Comparison of ENCODE assay signal across 9 cellular contexts in the genomic region with DNA sequence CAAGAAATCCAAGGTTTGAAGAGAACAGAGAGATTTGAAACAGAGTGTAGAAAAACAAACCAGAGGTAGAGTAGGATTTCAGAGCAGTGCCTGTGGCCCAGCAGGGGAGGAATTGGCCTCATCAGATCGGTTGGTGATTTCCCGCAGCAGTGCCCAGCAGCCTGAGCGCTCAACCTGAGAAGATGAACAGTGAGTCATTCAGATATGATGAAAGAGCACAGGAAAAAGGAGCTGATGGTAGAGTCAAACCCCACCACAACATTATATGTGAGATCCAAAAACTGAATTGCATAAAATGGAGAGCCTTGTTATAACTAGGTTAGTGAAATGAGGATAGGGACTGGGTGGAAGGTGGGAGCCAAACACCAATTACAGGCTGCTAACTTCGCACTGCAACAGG.
DNase-seq lines count a peak whose midpoint lies in the region; ATAC-seq lines count a peak whose summit lies in the region.
"Had no signal": no experiment of that assay in that cellular context is flagged by ENCODE, and none has a peak within 500 bp of the region (broad histone marks: within the 10 kb centered on the region; RNA-seq: fewer than 3 reads in every experiment).

No MANE protein-coding gene starts in this region.

- peak; percentile 78 for DNase-seq in activated effector memory CD4-positive, alpha-beta T cell treated with anti-CD3 and anti-CD28 coated beads, Interleukin-2, amount 50 U/mL, for 16 hours
- DNase-seq in activated effector memory CD4-positive, alpha-beta T cell treated with Interleukin-2 at 50 U/mL for 16 hours = no peak
- DNase-seq in RPMI7951 (ENCODE audit: low read depth) (peak; percentile 80), brain pericyte (ENCODE audit: low read depth, low spot score) (peak; percentile 30), NCI-H1930 (lab: John Stamatoyannopoulos, UW) (no peak)
- DNase-seq in stimulated activated naive CD8-positive, alpha-beta T cell treated with anti-CD3 and anti-CD28 coated beads, Interleukin-15, amount 100 ng/mL, for 72 hours = peak; percentile 66 to 83

- H3K27ac Mint-ChIP-seq in stimulated activated naive CD8-positive, alpha-beta T cell treated with anti-CD3 and anti-CD28 coated beads, Interleukin-15, amount 100 ng/mL, for 72 hours = no peak overlapping the region
- H3K27ac Mint-ChIP-seq: IgD-negative memory B cell had no signal

- no peak overlapping the region for H3K4me3 Mint-ChIP-seq in stimulated activated naive CD8-positive, alpha-beta T cell treated with anti-CD3 and anti-CD28 coated beads, Interleukin-15, amount 100 ng/mL, for 72 hours
- H3K4me3 Mint-ChIP-seq: IgD-negative memory B cell had no signal

- peaks cover 10% of the 10 kb centered on the region for H3K27me3 Mint-ChIP-seq in stimulated activated naive CD8-positive, alpha-beta T cell treated with anti-CD3 and anti-CD28 coated beads, Interleukin-15, amount 100 ng/mL, for 72 hours

- peak; percentile 95 for ATAC-seq in stimulated activated naive CD8-positive, alpha-beta T cell treated with anti-CD3 and anti-CD28 coated beads, Interleukin-15, amount 100 ng/mL, for 72 hours
- ATAC-seq in GM19452 (IDR thresholded peaks at IDR 0.05; ENCODE audit: unreplicated experiment) (no peak), HG03095 (IDR thresholded peaks at IDR 0.05; ENCODE audit: unreplicated experiment) (no peak)

- H3K4me1 Mint-ChIP-seq in stimulated activated naive CD8-positive, alpha-beta T cell treated with anti-CD3 and anti-CD28 coated beads, Interleukin-15, amount 100 ng/mL, for 72 hours = no peaks in the 10 kb centered on the region
- H3K4me1 Mint-ChIP-seq: IgD-negative memory B cell had no signal

- H3K9me3 Mint-ChIP-seq in stimulated activated naive CD8-positive, alpha-beta T cell treated with anti-CD3 and anti-CD28 coated beads, Interleukin-15, amount 100 ng/mL, for 72 hours = no peaks in the 10 kb centered on the region
- H3K9me3 Mint-ChIP-seq: IgD-negative memory B cell had no signal

Comparison
In these comparisons a context has a peak if more than half of its experiments do, and no peak if none do; other contexts are left out.
1. DNase-seq: peak in activated effector memory CD4-positive, alpha-beta T cell treated with anti-CD3 and anti-CD28 coated beads, Interleukin-2, amount 50 U/mL, for 16 hours (single experiment), RPMI7951 (single experiment), brain pericyte (single experiment) and stimulated activated naive CD8-positive, alpha-beta T cell treated with anti-CD3 and anti-CD28 coated beads, Interleukin-15, amount 100 ng/mL, for 72 hours (2 of 2); none in activated effector memory CD4-positive, alpha-beta T cell treated with Interleukin-2 at 50 U/mL for 16 hours (single experiment) and NCI-H1930 (0 of 2).